1 cellular context compared by ENCODE assay signal in the genomic region with DNA sequence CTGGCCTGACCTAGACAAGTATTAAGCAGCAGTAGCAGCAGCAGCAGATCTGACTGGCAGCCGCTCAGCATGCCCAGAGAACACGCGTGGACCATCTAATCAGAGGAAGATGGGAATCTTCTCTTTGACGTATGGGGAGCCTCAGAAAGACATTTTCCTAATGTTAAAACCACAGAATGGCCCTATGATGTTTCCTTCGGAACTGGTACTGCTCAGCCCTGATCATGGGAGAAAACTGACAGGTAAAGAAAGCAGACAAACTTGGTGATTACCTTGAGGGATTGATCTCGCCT.
TF ChIP-seq lines count a peak whose summit lies in the region.

No MANE protein-coding gene starts in this region.

TF ChIP-seq in GM23338, 12 proteins besides CTCF, POLR2A, EP300 and RAD21 (continued from another document):
- TF ChIP-seq, protein P1, sequence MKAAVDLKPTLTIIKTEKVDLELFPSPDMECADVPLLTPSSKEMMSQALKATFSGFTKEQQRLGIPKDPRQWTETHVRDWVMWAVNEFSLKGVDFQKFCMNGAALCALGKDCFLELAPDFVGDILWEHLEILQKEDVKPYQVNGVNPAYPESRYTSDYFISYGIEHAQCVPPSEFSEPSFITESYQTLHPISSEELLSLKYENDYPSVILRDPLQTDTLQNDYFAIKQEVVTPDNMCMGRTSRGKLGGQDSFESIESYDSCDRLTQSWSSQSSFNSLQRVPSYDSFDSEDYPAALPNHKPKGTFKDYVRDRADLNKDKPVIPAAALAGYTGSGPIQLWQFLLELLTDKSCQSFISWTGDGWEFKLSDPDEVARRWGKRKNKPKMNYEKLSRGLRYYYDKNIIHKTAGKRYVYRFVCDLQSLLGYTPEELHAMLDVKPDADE (IDR thresholded peaks at IDR 0.05) = no peak
- no peak for TF ChIP-seq ZNF331 (CRISPR knock-in tag; IDR thresholded peaks at IDR 0.05; ENCODE audit: low read depth)
- TF ChIP-seq EZH2 (IDR thresholded peaks at IDR 0.05; ENCODE audit: low read depth, unreplicated experiment) = no peak
- no peak for TF ChIP-seq CREB1 (CRISPR knock-in tag; IDR thresholded peaks at IDR 0.05; ENCODE audit: low read depth)
- TF ChIP-seq JUNB (IDR thresholded peaks at IDR 0.05; ENCODE audit: unreplicated experiment) = no peak
- TF ChIP-seq NANOG (IDR thresholded peaks at IDR 0.05; ENCODE audit: borderline replicate concordance) = no peak
- no peak for TF ChIP-seq POLR2AphosphoS5 (IDR thresholded peaks at IDR 0.05; ENCODE audit: low read depth)
- TF ChIP-seq, protein P2, sequence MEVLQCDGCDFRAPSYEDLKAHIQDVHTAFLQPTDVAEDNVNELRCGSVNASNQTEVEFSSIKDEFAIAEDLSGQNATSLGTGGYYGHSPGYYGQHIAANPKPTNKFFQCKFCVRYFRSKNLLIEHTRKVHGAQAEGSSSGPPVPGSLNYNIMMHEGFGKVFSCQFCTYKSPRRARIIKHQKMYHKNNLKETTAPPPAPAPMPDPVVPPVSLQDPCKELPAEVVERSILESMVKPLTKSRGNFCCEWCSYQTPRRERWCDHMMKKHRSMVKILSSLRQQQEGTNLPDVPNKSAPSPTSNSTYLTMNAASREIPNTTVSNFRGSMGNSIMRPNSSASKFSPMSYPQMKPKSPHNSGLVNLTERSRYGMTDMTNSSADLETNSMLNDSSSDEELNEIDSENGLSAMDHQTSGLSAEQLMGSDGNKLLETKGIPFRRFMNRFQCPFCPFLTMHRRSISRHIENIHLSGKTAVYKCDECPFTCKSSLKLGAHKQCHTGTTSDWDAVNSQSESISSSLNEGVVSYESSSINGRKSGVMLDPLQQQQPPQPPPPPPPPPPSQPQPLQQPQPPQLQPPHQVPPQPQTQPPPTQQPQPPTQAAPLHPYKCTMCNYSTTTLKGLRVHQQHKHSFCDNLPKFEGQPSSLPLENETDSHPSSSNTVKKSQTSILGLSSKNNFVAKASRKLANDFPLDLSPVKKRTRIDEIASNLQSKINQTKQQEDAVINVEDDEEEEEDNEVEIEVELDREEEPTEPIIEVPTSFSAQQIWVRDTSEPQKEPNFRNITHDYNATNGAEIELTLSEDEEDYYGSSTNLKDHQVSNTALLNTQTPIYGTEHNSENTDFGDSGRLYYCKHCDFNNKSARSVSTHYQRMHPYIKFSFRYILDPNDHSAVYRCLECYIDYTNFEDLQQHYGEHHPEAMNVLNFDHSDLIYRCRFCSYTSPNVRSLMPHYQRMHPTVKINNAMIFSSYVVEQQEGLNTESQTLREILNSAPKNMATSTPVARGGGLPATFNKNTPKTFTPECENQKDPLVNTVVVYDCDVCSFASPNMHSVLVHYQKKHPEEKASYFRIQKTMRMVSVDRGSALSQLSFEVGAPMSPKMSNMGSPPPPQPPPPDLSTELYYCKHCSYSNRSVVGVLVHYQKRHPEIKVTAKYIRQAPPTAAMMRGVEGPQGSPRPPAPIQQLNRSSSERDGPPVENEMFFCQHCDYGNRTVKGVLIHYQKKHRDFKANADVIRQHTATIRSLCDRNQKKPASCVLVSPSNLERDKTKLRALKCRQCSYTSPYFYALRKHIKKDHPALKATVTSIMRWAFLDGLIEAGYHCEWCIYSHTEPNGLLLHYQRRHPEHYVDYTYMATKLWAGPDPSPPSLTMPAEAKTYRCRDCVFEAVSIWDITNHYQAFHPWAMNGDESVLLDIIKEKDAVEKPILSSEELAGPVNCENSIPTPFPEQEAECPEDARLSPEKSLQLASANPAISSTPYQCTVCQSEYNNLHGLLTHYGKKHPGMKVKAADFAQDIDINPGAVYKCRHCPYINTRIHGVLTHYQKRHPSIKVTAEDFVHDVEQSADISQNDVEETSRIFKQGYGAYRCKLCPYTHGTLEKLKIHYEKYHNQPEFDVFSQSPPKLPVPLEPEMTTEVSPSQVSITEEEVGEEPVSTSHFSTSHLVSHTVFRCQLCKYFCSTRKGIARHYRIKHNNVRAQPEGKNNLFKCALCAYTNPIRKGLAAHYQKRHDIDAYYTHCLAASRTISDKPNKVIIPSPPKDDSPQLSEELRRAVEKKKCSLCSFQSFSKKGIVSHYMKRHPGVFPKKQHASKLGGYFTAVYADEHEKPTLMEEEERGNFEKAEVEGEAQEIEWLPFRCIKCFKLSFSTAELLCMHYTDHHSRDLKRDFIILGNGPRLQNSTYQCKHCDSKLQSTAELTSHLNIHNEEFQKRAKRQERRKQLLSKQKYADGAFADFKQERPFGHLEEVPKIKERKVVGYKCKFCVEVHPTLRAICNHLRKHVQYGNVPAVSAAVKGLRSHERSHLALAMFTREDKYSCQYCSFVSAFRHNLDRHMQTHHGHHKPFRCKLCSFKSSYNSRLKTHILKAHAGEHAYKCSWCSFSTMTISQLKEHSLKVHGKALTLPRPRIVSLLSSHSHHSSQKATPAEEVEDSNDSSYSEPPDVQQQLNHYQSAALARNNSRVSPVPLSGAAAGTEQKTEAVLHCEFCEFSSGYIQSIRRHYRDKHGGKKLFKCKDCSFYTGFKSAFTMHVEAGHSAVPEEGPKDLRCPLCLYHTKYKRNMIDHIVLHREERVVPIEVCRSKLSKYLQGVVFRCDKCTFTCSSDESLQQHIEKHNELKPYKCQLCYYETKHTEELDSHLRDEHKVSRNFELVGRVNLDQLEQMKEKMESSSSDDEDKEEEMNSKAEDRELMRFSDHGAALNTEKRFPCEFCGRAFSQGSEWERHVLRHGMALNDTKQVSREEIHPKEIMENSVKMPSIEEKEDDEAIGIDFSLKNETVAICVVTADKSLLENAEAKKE (CRISPR knock-in tag; IDR thresholded peaks at IDR 0.05) = no peak
- TF ChIP-seq STAT1 (IDR thresholded peaks at IDR 0.05; ENCODE audit: unreplicated experiment) = no peak
- TF ChIP-seq EZH2phosphoT487 (IDR thresholded peaks at IDR 0.05; ENCODE audit: unreplicated experiment) = no peak
- TF ChIP-seq, protein P3, sequence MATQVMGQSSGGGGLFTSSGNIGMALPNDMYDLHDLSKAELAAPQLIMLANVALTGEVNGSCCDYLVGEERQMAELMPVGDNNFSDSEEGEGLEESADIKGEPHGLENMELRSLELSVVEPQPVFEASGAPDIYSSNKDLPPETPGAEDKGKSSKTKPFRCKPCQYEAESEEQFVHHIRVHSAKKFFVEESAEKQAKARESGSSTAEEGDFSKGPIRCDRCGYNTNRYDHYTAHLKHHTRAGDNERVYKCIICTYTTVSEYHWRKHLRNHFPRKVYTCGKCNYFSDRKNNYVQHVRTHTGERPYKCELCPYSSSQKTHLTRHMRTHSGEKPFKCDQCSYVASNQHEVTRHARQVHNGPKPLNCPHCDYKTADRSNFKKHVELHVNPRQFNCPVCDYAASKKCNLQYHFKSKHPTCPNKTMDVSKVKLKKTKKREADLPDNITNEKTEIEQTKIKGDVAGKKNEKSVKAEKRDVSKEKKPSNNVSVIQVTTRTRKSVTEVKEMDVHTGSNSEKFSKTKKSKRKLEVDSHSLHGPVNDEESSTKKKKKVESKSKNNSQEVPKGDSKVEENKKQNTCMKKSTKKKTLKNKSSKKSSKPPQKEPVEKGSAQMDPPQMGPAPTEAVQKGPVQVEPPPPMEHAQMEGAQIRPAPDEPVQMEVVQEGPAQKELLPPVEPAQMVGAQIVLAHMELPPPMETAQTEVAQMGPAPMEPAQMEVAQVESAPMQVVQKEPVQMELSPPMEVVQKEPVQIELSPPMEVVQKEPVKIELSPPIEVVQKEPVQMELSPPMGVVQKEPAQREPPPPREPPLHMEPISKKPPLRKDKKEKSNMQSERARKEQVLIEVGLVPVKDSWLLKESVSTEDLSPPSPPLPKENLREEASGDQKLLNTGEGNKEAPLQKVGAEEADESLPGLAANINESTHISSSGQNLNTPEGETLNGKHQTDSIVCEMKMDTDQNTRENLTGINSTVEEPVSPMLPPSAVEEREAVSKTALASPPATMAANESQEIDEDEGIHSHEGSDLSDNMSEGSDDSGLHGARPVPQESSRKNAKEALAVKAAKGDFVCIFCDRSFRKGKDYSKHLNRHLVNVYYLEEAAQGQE (IDR thresholded peaks at IDR 0.05; ENCODE audit: unreplicated experiment) = no peak
TF ChIP-seq in GM23338: peak in this region for 0.
